19 cellular contexts compared by ENCODE assay signal in genomic region chr7:28044825-28045224, GRCh38.
"Had no signal": no experiment of that assay in that cellular context is flagged by ENCODE, and none has a peak within 500 bp of the region (broad histone marks: within the 10 kb centered on the region; RNA-seq: fewer than 3 reads in every experiment).

No MANE protein-coding gene starts in this region.

- H3K4me3 Mint-ChIP-seq: activated CD8-positive, alpha-beta memory T cell treated with anti-CD3 and anti-CD28 coated beads, Interleukin-2, amount 10 ng/mL, durations not matched to agents 7 days and 5 days; activated naive CD8-positive, alpha-beta T cell; activated T-cell treated with anti-CD3 and anti-CD28 coated beads, Interleukin-2, amount 50 U/mL, for 24 hours; naive thymus-derived CD8-positive, alpha-beta T cell; stimulated activated naive CD8-positive, alpha-beta T cell treated with anti-CD3 and anti-CD28 coated beads, Interleukin-15, Interleukin-2, amounts not matched to agents 100 ng/mL and 50 ng/mL, for 24 hours had no signal

- DNase-seq: activated CD4-positive, alpha-beta T cell treated with anti-CD3 and anti-CD28 coated beads, Interleukin-2, amount 50 U/mL, for 48 hours; activated CD4-positive, CD25-positive, alpha-beta regulatory T cell treated with anti-CD3 and anti-CD28 coated beads, Interleukin-2, amount 50 U/mL, for 72 hours; activated CD8-positive, alpha-beta memory T cell treated with anti-CD3 and anti-CD28 coated beads, Interleukin-2, amount 10 ng/mL, durations not matched to agents 7 days and 5 days; activated gamma-delta T cell; activated T-cell treated with anti-CD3 and anti-CD28 coated beads, Interleukin-2, amount 50 U/mL, for 24 hours; amygdala; brain microvascular endothelial cell; dermis blood vessel endothelial cell; hypothalamus; left colon; mucosa of descending colon; naive thymus-derived CD8-positive, alpha-beta T cell; stimulated activated CD4-positive, alpha-beta T cell treated with anti-CD3 and anti-CD28 coated beads, Interleukin-2, amount 100 ng/mL, for 48 hours; stimulated activated CD8-positive, alpha-beta memory T cell treated with anti-CD3 and anti-CD28 coated beads, Interleukin-4, amount 100 ng/mL, for 48 hours; testis had no signal

- H3K36me3 ChIP-seq: brain microvascular endothelial cell had no signal

- ATAC-seq: activated CD8-positive, alpha-beta memory T cell treated with anti-CD3 and anti-CD28 coated beads, Interleukin-2, amount 10 ng/mL, durations not matched to agents 7 days and 5 days; esophagus mucosa; left colon; mucosa of descending colon; naive thymus-derived CD8-positive, alpha-beta T cell had no signal

- H3K4me1 ChIP-seq: testis had no signal

- H3K9me3 ChIP-seq: mucosa of descending colon, testis had no signal

- H3K4me3 ChIP-seq: lung, mucosa of descending colon, testis had no signal

- H3K27ac ChIP-seq: brain microvascular endothelial cell, testis had no signal

- H3K27me3 Mint-ChIP-seq: activated CD8-positive, alpha-beta memory T cell treated with anti-CD3 and anti-CD28 coated beads, Interleukin-2, amount 10 ng/mL, durations not matched to agents 7 days and 5 days; activated naive CD8-positive, alpha-beta T cell; activated T-cell treated with anti-CD3 and anti-CD28 coated beads, Interleukin-2, amount 50 U/mL, for 24 hours had no signal

- H3K27ac Mint-ChIP-seq: activated CD8-positive, alpha-beta memory T cell treated with anti-CD3 and anti-CD28 coated beads, Interleukin-2, amount 10 ng/mL, durations not matched to agents 7 days and 5 days; activated naive CD8-positive, alpha-beta T cell; activated T-cell treated with anti-CD3 and anti-CD28 coated beads, Interleukin-2, amount 50 U/mL, for 24 hours; stimulated activated naive CD8-positive, alpha-beta T cell treated with anti-CD3 and anti-CD28 coated beads, Interleukin-15, Interleukin-2, amounts not matched to agents 100 ng/mL and 50 ng/mL, for 24 hours had no signal

- H3K9me3 Mint-ChIP-seq: naive thymus-derived CD8-positive, alpha-beta T cell; stimulated activated naive CD8-positive, alpha-beta T cell treated with anti-CD3 and anti-CD28 coated beads, Interleukin-15, Interleukin-2, amounts not matched to agents 100 ng/mL and 50 ng/mL, for 24 hours had no signal

- H3K27me3 ChIP-seq: brain microvascular endothelial cell, testis had no signal
